ENCODE assay signal across 10 cellular contexts in the genomic region with DNA sequence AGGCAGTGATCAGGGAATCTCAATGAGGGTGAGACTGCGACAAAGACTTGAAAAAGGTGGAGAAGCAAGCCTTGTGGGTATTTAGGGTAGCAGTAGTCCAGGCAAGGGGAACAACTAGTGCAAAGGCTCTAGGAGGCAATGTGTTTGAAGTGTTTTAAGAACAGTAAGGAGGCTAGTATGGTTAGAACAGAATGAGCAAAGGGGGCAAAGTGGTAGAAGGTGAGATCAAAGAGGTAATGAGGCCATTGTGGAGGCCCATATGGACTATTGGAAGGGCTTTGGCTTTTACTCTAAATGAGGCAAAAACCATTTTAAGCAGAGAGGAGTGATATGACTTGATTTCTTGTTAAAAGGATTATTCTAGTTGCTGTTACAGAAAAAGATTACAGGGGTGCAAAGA. TPM values are rescaled to one million over a fixed set of nuclear protein-coding genes. Genes with fewer than 3 reads are reported as not detected.
DNase-seq lines count a peak whose midpoint lies in the region; ATAC-seq and FAIRE-seq lines count a peak whose summit lies in the region.
"Had no signal": no experiment of that assay in that cellular context is flagged by ENCODE, and none has a peak within 500 bp of the region (broad histone marks: within the 10 kb centered on the region; RNA-seq: fewer than 3 reads in every experiment).

No MANE protein-coding gene starts in this region.

- H3K27me3 ChIP-seq in BLaER1 (no peaks in the 10 kb centered on the region), mucosa of stomach (ENCODE audit: control insufficient read depth, insufficient read depth, low read length) (no peaks in the 10 kb centered on the region)

- H3K9me3 ChIP-seq in BLaER1 (peaks cover 3% of the 10 kb centered on the region; the same call in 1 of the 2 replicates), mucosa of stomach (ENCODE audit: control insufficient read depth, low read length) (no peaks in the 10 kb centered on the region)
- H3K9me3 ChIP-seq: psoas muscle had no signal

- no peaks in the 10 kb centered on the region for H3K9me3 Mint-ChIP-seq in activated T-helper 2 cell treated with anti-CD3 and anti-CD28 coated beads, Interferon-gamma antibody, Interleukin-2, Interleukin-4, amounts not matched to agents 10 μg/mL and 5 μg/mL and 100 μg/mL, durations not matched to agents 14 hours and 24 hours and 36 hours

- H3K4me1 ChIP-seq in BLaER1: peaks cover 78% of the 10 kb centered on the region
- H3K4me1 ChIP-seq in mucosa of stomach (ENCODE audit: control insufficient read depth, insufficient read depth, low read length): peaks cover 18% of the 10 kb centered on the region

- DNase-seq in GM19239 (ENCODE audit: insufficient read length, low spot score): no peak
- no peak for DNase-seq in activated T-helper 2 cell treated with anti-CD3 and anti-CD28 coated beads, Interferon-gamma antibody, Interleukin-2, Interleukin-4, amounts not matched to agents 10 μg/mL and 5 μg/mL and 100 μg/mL, durations not matched to agents 14 hours and 24 hours and 36 hours (ENCODE audit: low spot score)
- DNase-seq in left lobe of liver (ENCODE audit: low spot score): no peak
- no peak for DNase-seq in cardiac septum (ENCODE audit: low spot score)
- DNase-seq: MM.1S, psoas muscle had no signal

- peaks cover 20% of the 10 kb centered on the region; the same call in 1 of the 2 replicates for H3K36me3 ChIP-seq in BLaER1
- no peaks in the 10 kb centered on the region for H3K36me3 ChIP-seq in mucosa of stomach (ENCODE audit: control insufficient read depth, insufficient read depth, low read length)

- peak; percentile 26 for FAIRE-seq in GM19239 (lab: Jason Lieb, UNC)

- H3K9ac ChIP-seq in BLaER1 (no peak overlapping the region), mucosa of stomach (ENCODE audit: low read length) (peak overlapping the region; percentile 29)

- peak overlapping the region; percentile 23 for H3K27ac Mint-ChIP-seq in activated T-helper 2 cell treated with anti-CD3 and anti-CD28 coated beads, Interferon-gamma antibody, Interleukin-2, Interleukin-4, amounts not matched to agents 10 μg/mL and 5 μg/mL and 100 μg/mL, durations not matched to agents 14 hours and 24 hours and 36 hours

- no peak overlapping the region for H3K27ac ChIP-seq in BLaER1
- H3K27ac ChIP-seq: psoas muscle had no signal

- peak overlapping the region; percentile 50 for H3K4me2 ChIP-seq in BLaER1

- H3K4me3 ChIP-seq in BLaER1 (no peak overlapping the region), mucosa of stomach (ENCODE audit: low read length) (no peak overlapping the region)
- H3K4me3 ChIP-seq: psoas muscle had no signal

- peaks cover 23% of the 10 kb centered on the region for H3K36me3 Mint-ChIP-seq in activated T-helper 2 cell treated with anti-CD3 and anti-CD28 coated beads, Interferon-gamma antibody, Interleukin-2, Interleukin-4, amounts not matched to agents 10 μg/mL and 5 μg/mL and 100 μg/mL, durations not matched to agents 14 hours and 24 hours and 36 hours (ENCODE audit: low read depth)

- peaks cover 54% of the 10 kb centered on the region for H3K4me1 Mint-ChIP-seq in activated T-helper 2 cell treated with anti-CD3 and anti-CD28 coated beads, Interferon-gamma antibody, Interleukin-2, Interleukin-4, amounts not matched to agents 10 μg/mL and 5 μg/mL and 100 μg/mL, durations not matched to agents 14 hours and 24 hours and 36 hours (ENCODE audit: low read depth)

- H4K20me1 ChIP-seq in BLaER1: peaks cover 92% of the 10 kb centered on the region

- no peaks in the 10 kb centered on the region for H3K27me3 Mint-ChIP-seq in activated T-helper 2 cell treated with anti-CD3 and anti-CD28 coated beads, Interferon-gamma antibody, Interleukin-2, Interleukin-4, amounts not matched to agents 10 μg/mL and 5 μg/mL and 100 μg/mL, durations not matched to agents 14 hours and 24 hours and 36 hours (ENCODE audit: low read depth)
- H3K27me3 Mint-ChIP-seq: brain had no signal

- intact Hi-C loops in activated T-helper 2 cell treated with anti-CD3 and anti-CD28 coated beads, Interferon-gamma antibody, Interleukin-2, Interleukin-4, amounts not matched to agents 10 μg/mL and 5 μg/mL and 100 μg/mL, durations not matched to agents 14 hours and 24 hours and 36 hours (cut with micrococcal nuclease): no loop called here
- intact Hi-C loops in cardiac septum (cut with DNase I): no loop called here

- no peak overlapping the region for H3K4me3 Mint-ChIP-seq in activated T-helper 2 cell treated with anti-CD3 and anti-CD28 coated beads, Interferon-gamma antibody, Interleukin-2, Interleukin-4, amounts not matched to agents 10 μg/mL and 5 μg/mL and 100 μg/mL, durations not matched to agents 14 hours and 24 hours and 36 hours (ENCODE audit: low read depth)

- ATAC-seq in left lobe of liver (no peak), GM18858 (IDR thresholded peaks at IDR 0.05; ENCODE audit: unreplicated experiment) (no peak)
- ATAC-seq: psoas muscle had no signal

RNA-seq across cellular contexts. Expression of a gene that starts 16.8 kb away (rescaled TPM):
- 131 and 138 TPM in 2 replicates for total RNA-seq in activated T-helper 2 cell treated with anti-CD3 and anti-CD28 coated beads, Interferon-gamma antibody, Interleukin-2, Interleukin-4, amounts not matched to agents 10 μg/mL and 5 μg/mL and 100 μg/mL, durations not matched to agents 14 hours and 24 hours and 36 hours
- 27.9 TPM for total RNA-seq in left lobe of liver
- 73.2 TPM for total RNA-seq in cardiac septum

RNA-seq across cellular contexts. Expression of a gene that starts 50.1 kb away (rescaled TPM):
- total RNA-seq in activated T-helper 2 cell treated with anti-CD3 and anti-CD28 coated beads, Interferon-gamma antibody, Interleukin-2, Interleukin-4, amounts not matched to agents 10 μg/mL and 5 μg/mL and 100 μg/mL, durations not matched to agents 14 hours and 24 hours and 36 hours: 10.2 and 10.5 TPM in 2 replicates
- total RNA-seq in left lobe of liver: 1.4 TPM
- 5.0 TPM for total RNA-seq in cardiac septum
